ENCODE assay signal across 11 cellular contexts in the genomic region with DNA sequence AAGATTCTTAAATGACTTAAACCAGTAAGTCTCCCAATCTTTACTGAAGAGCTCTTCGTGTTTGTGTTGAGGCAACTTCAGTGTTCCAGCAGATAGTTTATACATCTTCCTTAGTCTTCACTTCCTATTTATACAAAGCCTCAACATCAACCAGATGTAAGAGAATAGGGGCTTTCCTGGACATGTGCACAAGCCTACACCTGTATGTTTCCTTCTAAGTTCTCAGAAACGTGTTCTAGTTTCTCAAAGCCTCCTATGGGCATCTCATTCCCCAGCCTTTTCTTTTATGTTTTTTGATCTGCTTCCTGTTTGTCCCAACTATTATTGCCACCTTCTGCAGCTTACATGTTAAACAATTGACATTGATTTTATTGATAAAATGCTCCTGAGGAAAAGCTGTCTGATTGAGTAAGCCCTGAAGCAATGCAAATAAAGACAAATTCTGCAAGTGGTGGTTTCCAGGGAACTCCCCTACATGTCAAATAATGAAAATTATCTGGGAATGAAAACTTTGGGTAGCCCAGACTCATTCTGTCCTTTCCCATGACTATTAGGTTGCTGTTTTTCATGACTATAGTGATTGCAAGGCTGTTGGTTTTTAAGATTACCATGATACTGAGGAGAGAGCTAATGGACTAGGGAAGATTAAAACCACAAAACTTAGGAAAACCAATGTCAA.
DNase-seq lines count a peak whose midpoint lies in the region; ATAC-seq, FAIRE-seq and TF ChIP-seq lines count a peak whose summit lies in the region.
"Had no signal": no experiment of that assay in that cellular context is flagged by ENCODE, and none has a peak within 500 bp of the region (broad histone marks: within the 10 kb centered on the region; RNA-seq: fewer than 3 reads in every experiment).

No MANE protein-coding gene starts in this region.

- CTCF ChIA-PET in PC-3 (lab: Charles Lee) = no interaction called here

- no peaks in the 10 kb centered on the region for H3K79me2 ChIP-seq in PC-3 (ENCODE audit: low read length)

- peak overlapping the region; percentile 64 for H3K9ac ChIP-seq in PC-3 (ENCODE audit: low read length)
- H3K9ac ChIP-seq: neural progenitor cell had no signal

- ATAC-seq in GM19328 (IDR thresholded peaks at IDR 0.05; ENCODE audit: unreplicated experiment) (peak; percentile 62), HG02852 (IDR thresholded peaks at IDR 0.05; ENCODE audit: unreplicated experiment) (peak; percentile 73), PC-3 (no peak; the same call in 1 of the 2 replicates)

- no peaks in the 10 kb centered on the region for H4K20me1 ChIP-seq in PC-3 (ENCODE audit: low read length)

- H3F3A ChIP-seq in PC-3 (ENCODE audit: low read length, unreplicated experiment) = no peaks in the 10 kb centered on the region

- H3K4me1 ChIP-seq in PC-3 (ENCODE audit: insufficient read depth, low read length) = peaks cover 35% of the 10 kb centered on the region
- H3K4me1 ChIP-seq: neural progenitor cell had no signal

- no peak overlapping the region for H3K4me3 ChIP-seq in PC-3 (ENCODE audit: low read length)
- H3K4me3 ChIP-seq: neural progenitor cell had no signal

- BruUV-seq in PC-3 (replicated peaks; lab: Mats Ljungman, UMichigan) = no TSS peak

- 0 out of 2 replicates have a peak, but pooled peaks have one; percentile 21 for TF ChIP-seq POLR2A in GM12892 (IDR thresholded peaks at IDR 0.05; ENCODE audit: low read depth, low read length)

- peak overlapping the region; percentile 56 for H3K4me2 ChIP-seq in PC-3 (ENCODE audit: low read length)
- H3K4me2 ChIP-seq: neural progenitor cell had no signal

- peak overlapping the region; percentile 96 for H3K27ac ChIP-seq in PC-3 (ENCODE audit: low read length)
- H3K27ac ChIP-seq: C4-2B, neural progenitor cell had no signal

- FAIRE-seq in GM12892 (lab: Jason Lieb, UNC) (no peak), frontal cortex (lab: Jason Lieb, UNC) (no peak)

- peak overlapping the region; percentile 34; the same call in 1 of the 2 replicates for H2AFZ ChIP-seq in PC-3 (ENCODE audit: low read length)
- H2AFZ ChIP-seq: neural progenitor cell had no signal

- no peaks in the 10 kb centered on the region for H3K9me2 ChIP-seq in PC-3 (replicated peaks; ENCODE audit: low read length)

- DNase-seq in GM12892 (ENCODE audit: insufficient read length) = no peak
- DNase-seq in PC-3 = no peak
- DNase-seq in HPDE6-E6E7 (ENCODE audit: extremely low spot score) = no peak
- no peak for DNase-seq in mucosa of gallbladder (ENCODE audit: low spot score)
- no peak for DNase-seq in stimulated activated CD4-positive, alpha-beta T cell treated with anti-CD3 and anti-CD28 coated beads, Interleukin-4, amount 100 ng/mL, for 24 hours
- no peak for DNase-seq in frontal cortex (ENCODE audit: low spot score in 2 of 2)
- DNase-seq: NCI-H510A had no signal

- H3K36me3 ChIP-seq in PC-3 (ENCODE audit: low read depth, low read length) = no peaks in the 10 kb centered on the region
- H3K36me3 ChIP-seq: neural progenitor cell had no signal

- intact Hi-C loops in PC-3 (cut with micrococcal nuclease) = no loop called here

- POLR2A ChIA-PET in PC-3 (lab: Charles Lee; ENCODE audit: unreplicated experiment) = no interaction called here

- no peak for TF ChIP-seq CTCF in PC-3 (conservative IDR thresholded peaks at IDR 0.05; ENCODE audit: low read depth, low read length)

- no peaks in the 10 kb centered on the region for H3K27me3 ChIP-seq in PC-3 (ENCODE audit: low read length)
- H3K27me3 ChIP-seq: neural progenitor cell had no signal

- no peaks in the 10 kb centered on the region for H3K9me3 ChIP-seq in PC-3 (ENCODE audit: low read length)
